ENCODE assay signal across 13 cellular contexts in the genomic region with DNA sequence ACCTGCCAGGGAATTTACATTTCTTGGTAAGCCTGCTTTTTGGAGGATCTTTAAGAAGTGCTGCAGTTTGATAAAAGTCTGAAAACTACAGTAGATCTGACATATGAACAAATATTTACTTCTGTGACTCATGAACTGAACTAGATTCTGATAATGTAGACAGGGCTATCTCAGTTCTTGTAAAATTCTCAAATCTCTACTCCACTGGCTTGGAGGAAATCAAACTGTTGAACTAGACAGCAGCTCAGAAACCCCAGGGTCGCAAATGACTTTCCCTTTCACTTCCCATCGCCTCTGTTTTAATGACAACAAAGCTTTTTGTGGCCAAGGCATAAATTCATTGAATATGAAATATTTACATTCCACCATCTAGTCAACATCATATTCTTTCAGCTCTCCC. TPM values are rescaled to one million over a fixed set of nuclear protein-coding genes. Genes with fewer than 3 reads are reported as not detected.
DNase-seq lines count a peak whose midpoint lies in the region; ATAC-seq and TF ChIP-seq lines count a peak whose summit lies in the region.
"Had no signal": no experiment of that assay in that cellular context is flagged by ENCODE, and none has a peak within 500 bp of the region (broad histone marks: within the 10 kb centered on the region; RNA-seq: fewer than 3 reads in every experiment).

No MANE protein-coding gene starts in this region.

- no peak overlapping the region for H3K9ac ChIP-seq in neuronal stem cell (ENCODE audit: low read depth, low read length, poor library complexity)

- no peak overlapping the region for H2BK120ac ChIP-seq in neuronal stem cell (ENCODE audit: low read depth, low read length)

- no peaks in the 10 kb centered on the region for H3K79me1 ChIP-seq in neuronal stem cell (ENCODE audit: low read depth, low read length)

- no peak overlapping the region for H3K4ac ChIP-seq in neuronal stem cell (ENCODE audit: low read length)

- H2BK15ac ChIP-seq in neuronal stem cell (ENCODE audit: low read length) = no peak overlapping the region

- H3K27ac ChIP-seq in esophagus muscularis mucosa (replicated peaks in 1 of 4) = no peak overlapping the region
- no peak overlapping the region for H3K27ac ChIP-seq in neuronal stem cell (replicated peaks; ENCODE audit: low read length)
- H3K27ac ChIP-seq: colonic mucosa had no signal

- H3K23ac ChIP-seq in neuronal stem cell (ENCODE audit: low read depth, low read length, poor library complexity) = no peak overlapping the region

- WGBS in esophagus muscularis mucosa = 55% methylated on average over 2 of the region's 2 CpGs
- WGBS in neuronal stem cell (ENCODE audit: extremely low coverage in 2 of 2, insufficient read length in 2 of 2, insufficient replicate concordance in 1 of 2), 2 donors = no CpG with 5 or more reads among the region's 2 CpGs

- H4K91ac ChIP-seq in neuronal stem cell (ENCODE audit: low read depth, low read length, poor library complexity) = no peak overlapping the region

- no peak overlapping the region for H3K4me3 ChIP-seq in esophagus muscularis mucosa
- H3K4me3 ChIP-seq in neuronal stem cell (ENCODE audit: low read length in 2 of 2) = no peak overlapping the region
- H3K4me3 ChIP-seq: colonic mucosa had no signal

- no peak overlapping the region for H2BK12ac ChIP-seq in neuronal stem cell (ENCODE audit: low read length)

- H3K27me3 ChIP-seq in esophagus muscularis mucosa = peaks cover 0 to 16% (median 0%) of the 10 kb centered on the region in 4 donors
- H3K27me3 ChIP-seq in neuronal stem cell (ENCODE audit: control insufficient read depth in 3 of 3, insufficient read depth in 3 of 3, low read depth in 1 of 3, low read length in 3 of 3) = no peaks in the 10 kb centered on the region
- H3K27me3 ChIP-seq: colonic mucosa had no signal

- POLR2A ChIA-PET in activated CD8-positive, alpha-beta T cell treated with anti-CD3 and anti-CD28 coated beads, Interleukin-2, amount 10 ng/mL, durations not matched to agents 7 days and 5 days (lab: Charles Lee) = no interaction called here
- POLR2A ChIA-PET in activated CD8-positive, alpha-beta T cell treated with anti-CD3 and anti-CD28 coated beads for 36 hours (lab: Charles Lee) = no interaction called here

- H3K36me3 Mint-ChIP-seq in activated CD8-positive, alpha-beta T cell treated with anti-CD3 and anti-CD28 coated beads, Interleukin-2, amount 10 ng/mL, durations not matched to agents 7 days and 5 days (ENCODE audit: low read depth) = no peaks in the 10 kb centered on the region
- H3K36me3 Mint-ChIP-seq in activated CD8-positive, alpha-beta T cell treated with anti-CD3 and anti-CD28 coated beads for 36 hours (ENCODE audit: low read depth) = no peaks in the 10 kb centered on the region
- H3K36me3 Mint-ChIP-seq in stimulated activated memory B cell treated with anti-CD40 and anti-IgM and Interleukin-4, amounts not matched to agents 10 μg/mL and 1 μg/mL and 100 μg/mL, for 72 hours = no peaks in the 10 kb centered on the region
- H3K36me3 Mint-ChIP-seq: type B pancreatic cell had no signal

- no peak for TF ChIP-seq CTCF in activated CD8-positive, alpha-beta T cell treated with anti-CD3 and anti-CD28 coated beads for 36 hours (IDR thresholded peaks at IDR 0.05)
- TF ChIP-seq CTCF in esophagus muscularis mucosa (IDR thresholded peaks at IDR 0.05) = no peak

- no peak overlapping the region for H2AFZ ChIP-seq in neuronal stem cell (ENCODE audit: low read length)

- no peak overlapping the region for H3K4me2 ChIP-seq in neuronal stem cell (ENCODE audit: insufficient read depth, low read length, poor library complexity, severe bottlenecking)

- peaks cover 18% of the 10 kb centered on the region for H3K4me1 Mint-ChIP-seq in activated CD8-positive, alpha-beta T cell treated with anti-CD3 and anti-CD28 coated beads, Interleukin-2, amount 10 ng/mL, durations not matched to agents 7 days and 5 days (ENCODE audit: low read depth)
- peaks cover 7% of the 10 kb centered on the region for H3K4me1 Mint-ChIP-seq in activated CD8-positive, alpha-beta T cell treated with anti-CD3 and anti-CD28 coated beads for 36 hours (ENCODE audit: low read depth)
- H3K4me1 Mint-ChIP-seq in stimulated activated memory B cell treated with anti-CD40 and anti-IgM and Interleukin-4, amounts not matched to agents 10 μg/mL and 1 μg/mL and 100 μg/mL, for 72 hours = peaks cover 22% of the 10 kb centered on the region

- peaks cover 12% of the 10 kb centered on the region for H3K27me3 Mint-ChIP-seq in activated CD8-positive, alpha-beta T cell treated with anti-CD3 and anti-CD28 coated beads, Interleukin-2, amount 10 ng/mL, durations not matched to agents 7 days and 5 days (ENCODE audit: low read depth)
- peaks cover 6% of the 10 kb centered on the region for H3K27me3 Mint-ChIP-seq in activated CD8-positive, alpha-beta T cell treated with anti-CD3 and anti-CD28 coated beads for 36 hours
- H3K27me3 Mint-ChIP-seq in stimulated activated memory B cell treated with anti-CD40 and anti-IgM and Interleukin-4, amounts not matched to agents 10 μg/mL and 1 μg/mL and 100 μg/mL, for 72 hours = no peaks in the 10 kb centered on the region

- H3K4me3 Mint-ChIP-seq in activated CD8-positive, alpha-beta T cell treated with anti-CD3 and anti-CD28 coated beads, Interleukin-2, amount 10 ng/mL, durations not matched to agents 7 days and 5 days = peak overlapping the region; percentile 27
- H3K4me3 Mint-ChIP-seq in activated CD8-positive, alpha-beta T cell treated with anti-CD3 and anti-CD28 coated beads for 36 hours = no peak overlapping the region
- no peak overlapping the region for H3K4me3 Mint-ChIP-seq in stimulated activated memory B cell treated with anti-CD40 and anti-IgM and Interleukin-4, amounts not matched to agents 10 μg/mL and 1 μg/mL and 100 μg/mL, for 72 hours
- H3K4me3 Mint-ChIP-seq: type B pancreatic cell had no signal

- H2BK5ac ChIP-seq in neuronal stem cell (ENCODE audit: low read length) = no peak overlapping the region

- H3K9me3 ChIP-seq in esophagus muscularis mucosa (no peaks in the 10 kb centered on the region), neuronal stem cell (replicated peaks in 1 of 2; ENCODE audit: control insufficient read depth in 2 of 2, insufficient read depth in 1 of 2, low read depth in 1 of 2, low read length in 2 of 2) (peaks cover 0 to 3% of the 10 kb centered on the region in 2 donors)
- H3K9me3 ChIP-seq: colonic mucosa had no signal

- intact Hi-C loops in activated CD8-positive, alpha-beta T cell treated with anti-CD3 and anti-CD28 coated beads for 36 hours (cut with micrococcal nuclease) = no loop called here
- intact Hi-C loops in Right ventricle myocardium superior (cut with DNase I) (no loop called here), esophagus muscularis mucosa (cut with DNase I) (no loop called here)

- H3K27ac Mint-ChIP-seq in activated CD8-positive, alpha-beta T cell treated with anti-CD3 and anti-CD28 coated beads, Interleukin-2, amount 10 ng/mL, durations not matched to agents 7 days and 5 days = peak overlapping the region; percentile 57
- no peak overlapping the region for H3K27ac Mint-ChIP-seq in activated CD8-positive, alpha-beta T cell treated with anti-CD3 and anti-CD28 coated beads for 36 hours
- peak overlapping the region; percentile 4 for H3K27ac Mint-ChIP-seq in stimulated activated memory B cell treated with anti-CD40 and anti-IgM and Interleukin-4, amounts not matched to agents 10 μg/mL and 1 μg/mL and 100 μg/mL, for 72 hours
- H3K27ac Mint-ChIP-seq: type B pancreatic cell had no signal

- no peak overlapping the region for H3K14ac ChIP-seq in neuronal stem cell (ENCODE audit: low read length)

- TF ChIP-seq EP300 in esophagus muscularis mucosa (IDR thresholded peaks at IDR 0.05) = no peak

- ATAC-seq in activated CD8-positive, alpha-beta T cell treated with anti-CD3 and anti-CD28 coated beads, Interleukin-2, amount 10 ng/mL, durations not matched to agents 7 days and 5 days = no peak
- no peak for ATAC-seq in activated CD8-positive, alpha-beta T cell treated with anti-CD3 and anti-CD28 coated beads for 36 hours
- ATAC-seq in GM21786 (IDR thresholded peaks at IDR 0.05; ENCODE audit: unreplicated experiment) (peak; percentile 61), Right ventricle myocardium superior (ENCODE audit: poor library complexity) (no peak)
- ATAC-seq in stimulated activated memory B cell treated with anti-CD40 and anti-IgM and Interleukin-4, amounts not matched to agents 10 μg/mL and 1 μg/mL and 100 μg/mL, for 72 hours = no peak

- CTCF ChIA-PET in activated CD8-positive, alpha-beta T cell treated with anti-CD3 and anti-CD28 coated beads, Interleukin-2, amount 10 ng/mL, durations not matched to agents 7 days and 5 days (lab: Charles Lee) = interaction anchor here (0.8 kb wide), 1 partner anchor 10 kb away, joined by 3 read pairs; no protein-coding TSS in a partner anchor
- CTCF ChIA-PET in activated CD8-positive, alpha-beta T cell treated with anti-CD3 and anti-CD28 coated beads for 36 hours (lab: Charles Lee) = interaction anchor here (1.3 kb wide), 1 partner anchor 12 kb away, joined by 4 read pairs; no protein-coding TSS in a partner anchor

- no peaks in the 10 kb centered on the region for H3K9me3 Mint-ChIP-seq in activated CD8-positive, alpha-beta T cell treated with anti-CD3 and anti-CD28 coated beads, Interleukin-2, amount 10 ng/mL, durations not matched to agents 7 days and 5 days (ENCODE audit: insufficient read depth)
- no peaks in the 10 kb centered on the region for H3K9me3 Mint-ChIP-seq in activated CD8-positive, alpha-beta T cell treated with anti-CD3 and anti-CD28 coated beads for 36 hours
- peaks cover 8% of the 10 kb centered on the region for H3K9me3 Mint-ChIP-seq in stimulated activated memory B cell treated with anti-CD40 and anti-IgM and Interleukin-4, amounts not matched to agents 10 μg/mL and 1 μg/mL and 100 μg/mL, for 72 hours
- H3K9me3 Mint-ChIP-seq: type B pancreatic cell had no signal

- TF ChIP-seq POLR2A in esophagus muscularis mucosa (IDR thresholded peaks at IDR 0.05; ENCODE audit: low read depth) = no peak

- no peak overlapping the region for H3K18ac ChIP-seq in neuronal stem cell (ENCODE audit: low read length)

- no peaks in the 10 kb centered on the region for H3K36me3 ChIP-seq in esophagus muscularis mucosa
- no peaks in the 10 kb centered on the region for H3K36me3 ChIP-seq in neuronal stem cell (replicated peaks in 1 of 2; ENCODE audit: control insufficient read depth in 2 of 2, insufficient read depth in 2 of 2, low read length in 2 of 2)
- H3K36me3 ChIP-seq: colonic mucosa had no signal

- H4K8ac ChIP-seq in neuronal stem cell (ENCODE audit: low read depth, low read length) = no peak overlapping the region

- H3K4me1 ChIP-seq in esophagus muscularis mucosa (no peaks in the 10 kb centered on the region), neuronal stem cell (ENCODE audit: control insufficient read depth in 2 of 2, insufficient read depth in 1 of 2, low read depth in 1 of 2, low read length in 2 of 2) (peaks cover 4 to 12% of the 10 kb centered on the region in 2 donors)
- H3K4me1 ChIP-seq: colonic mucosa had no signal

- no peak overlapping the region for H2AK5ac ChIP-seq in neuronal stem cell (ENCODE audit: low read depth, low read length)

- peak; percentile 33 for DNase-seq in activated CD8-positive, alpha-beta T cell treated with anti-CD3 and anti-CD28 coated beads, Interleukin-2, amount 10 ng/mL, durations not matched to agents 7 days and 5 days
- DNase-seq in activated CD8-positive, alpha-beta T cell treated with anti-CD3 and anti-CD28 coated beads for 36 hours = no peak
- peak; percentile 47 for DNase-seq in MV-4-11 (lab: John Stamatoyannopoulos, UW)
- no peak for DNase-seq in Right ventricle myocardium superior
- DNase-seq in esophagus muscularis mucosa (ENCODE audit: extremely low spot score) = no peak
- DNase-seq in neuronal stem cell (ENCODE audit: low spot score) = no peak
- DNase-seq: colonic mucosa; NCI-H1417; NCI-H526 treated with DMSO at 0.1 percent for 48 hours; stimulated activated CD8-positive, alpha-beta memory T cell treated with anti-CD3 and anti-CD28 coated beads, Interleukin-4, amount 100 ng/mL, for 48 hours had no signal

RNA-seq across cellular contexts. Expression of gene OCIAD1, which starts 15.4 kb away (rescaled TPM):
- total RNA-seq in activated CD8-positive, alpha-beta T cell treated with anti-CD3 and anti-CD28 coated beads, Interleukin-2, amount 10 ng/mL, durations not matched to agents 7 days and 5 days = 10 to 100 TPM; 92.4 to 93.7 TPM
- 100 to 1,000 TPM; 103 to 106 TPM for total RNA-seq in activated CD8-positive, alpha-beta T cell treated with anti-CD3 and anti-CD28 coated beads for 36 hours
- 121 TPM for total RNA-seq in Right ventricle myocardium superior
- 10 to 100 TPM; 73.7 to 95.8 (median 78.9) TPM for total RNA-seq in esophagus muscularis mucosa
- polyA plus RNA-seq in neuronal stem cell (2013, experiment 1 of 2) = 170 TPM
- polyA plus RNA-seq in neuronal stem cell (2013, experiment 2 of 2) = 177 TPM

RNA-seq across cellular contexts. Expression of gene FRYL, which starts 35.4 kb away (rescaled TPM):
- total RNA-seq in activated CD8-positive, alpha-beta T cell treated with anti-CD3 and anti-CD28 coated beads, Interleukin-2, amount 10 ng/mL, durations not matched to agents 7 days and 5 days = 100 to 1,000 TPM in 1 of 2 experiments, 10 to 100 TPM in 1; 98.5 to 107 TPM
- total RNA-seq in activated CD8-positive, alpha-beta T cell treated with anti-CD3 and anti-CD28 coated beads for 36 hours = 10 to 100 TPM; 66.6 to 73.2 TPM
- total RNA-seq in Right ventricle myocardium superior (27.9 TPM), esophagus muscularis mucosa (10 to 100 TPM; 46.0 to 66.5 (median 55.8) TPM)
- polyA plus RNA-seq in neuronal stem cell (2013, experiment 1 of 2) = 12.6 TPM
- 13.6 TPM for polyA plus RNA-seq in neuronal stem cell (2013, experiment 2 of 2)

Comparison
In these comparisons a context has a peak if more than half of its experiments do, and no peak if none do; other contexts are left out.
1. DNase-seq: peak in activated CD8-positive, alpha-beta T cell treated with anti-CD3 and anti-CD28 coated beads, Interleukin-2, amount 10 ng/mL, durations not matched to agents 7 days and 5 days (single experiment) and MV-4-11 (single experiment); none in activated CD8-positive, alpha-beta T cell treated with anti-CD3 and anti-CD28 coated beads for 36 hours (single experiment), Right ventricle myocardium superior (single experiment), esophagus muscularis mucosa (single experiment) and neuronal stem cell (single experiment).